Comparison of ENCODE assay signal across 12 cellular contexts in genomic region chr11:47916361-47916841, GRCh38.
DNase-seq lines count a peak whose midpoint lies in the region; ATAC-seq, FAIRE-seq and TF ChIP-seq lines count a peak whose summit lies in the region.
"Had no signal": no experiment of that assay in that cellular context is flagged by ENCODE, and none has a peak within 500 bp of the region (broad histone marks: within the 10 kb centered on the region; RNA-seq: fewer than 3 reads in every experiment).

No MANE protein-coding gene starts in this region.

- POLR2A ChIA-PET in IMR-90 (lab: Charles Lee; ENCODE audit: unreplicated experiment), result no interaction called here

- H3K27ac ChIP-seq in IMR-90 (ENCODE audit: insufficient read depth, low read length) (peak overlapping the region; percentile 26; the same call in 1 of the 2 replicates), stomach (peak overlapping the region in 4 of 5 donors; percentile 62 to 82 (median 70))

- TF ChIP-seq EP300 in stomach (IDR thresholded peaks at IDR 0.05), result no peak

- H3K27me3 ChIP-seq in IMR-90 (ENCODE audit: control insufficient read depth, insufficient read depth, low read length) (no peaks in the 10 kb centered on the region), stomach (no peaks in the 10 kb centered on the region)

- no peak for FAIRE-seq in GM12891 (lab: Jason Lieb, UNC)
- FAIRE-seq: bronchial epithelial cell had no signal

- H3K4me2 ChIP-seq in IMR-90 (ENCODE audit: low read depth, low read length), result no peak overlapping the region

- peaks cover 11% of the 10 kb centered on the region for H3K4me1 ChIP-seq in IMR-90 (ENCODE audit: control insufficient read depth, insufficient read depth, low read length)
- H3K4me1 ChIP-seq in stomach, result peaks cover 16 to 40% (median 27%) of the 10 kb centered on the region in 4 donors

- no peaks in the 10 kb centered on the region for H3K79me1 ChIP-seq in IMR-90 (ENCODE audit: low read depth in 1 of 2, low read length in 2 of 2)

- CTCF ChIA-PET in IMR-90 (lab: Yijun Ruan, JAX), result no interaction called here

- no peak overlapping the region for H3K4me3 ChIP-seq in IMR-90 (ENCODE audit: insufficient read depth, low read depth, low read length)
- H3K4me3 ChIP-seq in stomach, result no peak overlapping the region

- no peak overlapping the region for H3K23ac ChIP-seq in IMR-90 (ENCODE audit: low read depth, low read length)

- H3K56ac ChIP-seq in IMR-90 (ENCODE audit: extremely low read depth, insufficient read depth, low read length), result no peak overlapping the region

- H3K4ac ChIP-seq in IMR-90 (ENCODE audit: low read depth, low read length), result peak overlapping the region; percentile 52

- H3K9ac ChIP-seq in IMR-90 (ENCODE audit: low read depth, low read length), result no peak overlapping the region

- peak overlapping the region; percentile 52 for H4K5ac ChIP-seq in IMR-90 (ENCODE audit: low read depth, low read length)

- in situ Hi-C loops in IMR-90 (cut with MboI; ENCODE audit: low sequenced_read_pairs), result no loop called here

- intact Hi-C loops in IMR-90 (cut with micrococcal nuclease), result loop anchor here (5.0 kb wide), 1 partner anchor 149 kb away; the partner anchor contains the start of gene FNBP4
- intact Hi-C loops in stomach (cut with DNase I; ENCODE audit: low total_unique reads), result no loop called here

- no peak overlapping the region for H2BK5ac ChIP-seq in IMR-90 (ENCODE audit: low read depth, low read length, poor library complexity, severe bottlenecking)

- no peak for TF ChIP-seq CTCF in IMR-90 (conservative IDR thresholded peaks at IDR 0.05; ENCODE audit: low read depth, low read length)
- TF ChIP-seq CTCF in stomach (IDR thresholded peaks at IDR 0.05), result no peak

- no peaks in the 10 kb centered on the region for H3K9me3 ChIP-seq in IMR-90 (ENCODE audit: control insufficient read depth, insufficient read depth, low read length)
- H3K9me3 ChIP-seq in stomach, result no peaks in the 10 kb centered on the region

- dilution Hi-C loops in IMR-90 (cut with HindIII; ENCODE audit: low sequenced_read_pairs, unreplicated experiment), result no loop called here

- peak overlapping the region; percentile 40 for H3K18ac ChIP-seq in IMR-90 (ENCODE audit: low read depth, low read length)

- H4K20me1 ChIP-seq in IMR-90 (ENCODE audit: insufficient read depth, low read length), result no peaks in the 10 kb centered on the region

- DNase-seq in IMR-90 (no peak), astrocyte of the hippocampus (ENCODE audit: low read depth, low spot score) (peak; percentile 61), left lobe of liver (ENCODE audit: low spot score) (no peak), stomach (peak; percentile 72), GM12891 (ENCODE audit: insufficient read length, low spot score) (no peak), NCI-H510A (lab: John Stamatoyannopoulos, UW) (no peak)
- DNase-seq: NCI-H2081 treated with DMSO at 0.1 percent for 48 hours; stimulated activated CD4-positive, alpha-beta T cell treated with anti-CD3 and anti-CD28 coated beads, Interleukin-2, amount 100 ng/mL, for 24 hours; T1000 had no signal

- peak overlapping the region; percentile 15; the same call in 1 of the 3 replicates for H2BK15ac ChIP-seq in IMR-90 (ENCODE audit: low read depth, low read length)

- H3K36me3 ChIP-seq in IMR-90 (ENCODE audit: control insufficient read depth, insufficient read depth, low read length) (no peaks in the 10 kb centered on the region), stomach (no peaks in the 10 kb centered on the region)

- H2AFZ ChIP-seq in IMR-90 (replicated peaks; ENCODE audit: low read length, poor library complexity), result peak overlapping the region; percentile 39

- BruUV-seq in IMR-90 (replicated peaks; lab: Mats Ljungman, UMichigan), result no TSS peak

- H2AK5ac ChIP-seq in IMR-90 (ENCODE audit: low read depth, low read length), result peak overlapping the region; percentile 31; the same call in 1 of the 2 replicates

- H2AK9ac ChIP-seq in IMR-90 (replicated peaks; ENCODE audit: low read depth, low read length, poor library complexity), result no peak overlapping the region

- no peak for TF ChIP-seq RAD21 in IMR-90 (IDR thresholded peaks at IDR 0.05; ENCODE audit: low read length)

- H3K14ac ChIP-seq in IMR-90 (replicated peaks; ENCODE audit: low read depth, low read length), result peak overlapping the region; percentile 42; the same call in 1 of the 2 replicates

- H4K8ac ChIP-seq in IMR-90 (ENCODE audit: low read depth in 2 of 2, low read length in 2 of 2), result peak overlapping the region; percentile 47 to 62; a peak in 3 of 4 replicates

- TF ChIP-seq POLR2A in IMR-90 (IDR thresholded peaks at IDR 0.05; ENCODE audit: low read depth, low read length), result no peak
- no peak for TF ChIP-seq POLR2A in stomach (IDR thresholded peaks at IDR 0.05)
- no peak for TF ChIP-seq POLR2A in GM12891 (IDR thresholded peaks at IDR 0.05; ENCODE audit: low read depth, low read length)

- no peak for ATAC-seq in IMR-90 (ENCODE audit: low read depth)
- ATAC-seq in left lobe of liver, result peak; percentile 26
- ATAC-seq in GM21367 (IDR thresholded peaks at IDR 0.05; ENCODE audit: unreplicated experiment), result no peak
- ATAC-seq in GM21360 (IDR thresholded peaks at IDR 0.05; ENCODE audit: unreplicated experiment), result no peak

- peak overlapping the region; percentile 30; the same call in 1 of the 2 replicates for H2BK20ac ChIP-seq in IMR-90 (ENCODE audit: low read depth, low read length)

- no CpG with 5 or more reads among the region's 9 CpGs for WGBS in IMR-90 (ENCODE audit: extremely low coverage in 2 of 2, insufficient read length in 1 of 2), 2 experiments
- 34 to 53% (median 44%) methylated on average over 9 of the region's 9 CpGs for WGBS in stomach, 5 donors

- peak overlapping the region; percentile 28 for H2BK120ac ChIP-seq in IMR-90 (ENCODE audit: low read depth, low read length)

- H4K91ac ChIP-seq in IMR-90 (ENCODE audit: insufficient read depth, low read depth, low read length), result peak overlapping the region; percentile 57

- H3K9me1 ChIP-seq in IMR-90 (ENCODE audit: insufficient read depth, low read length), result peaks cover 6% of the 10 kb centered on the region

TF ChIP-seq in IMR-90, 13 proteins besides CTCF, POLR2A, EP300 and RAD21 (continues in another document):
- no peak for TF ChIP-seq MAZ (IDR thresholded peaks at IDR 0.05; ENCODE audit: borderline replicate concordance, low read depth, low read length)
- no peak for TF ChIP-seq MXI1 (IDR thresholded peaks at IDR 0.05; ENCODE audit: borderline replicate concordance, low read depth, low read length)
- TF ChIP-seq RFX5 (IDR thresholded peaks at IDR 0.05; ENCODE audit: low read depth, low read length), result no peak
- TF ChIP-seq ELK1 (IDR thresholded peaks at IDR 0.05; ENCODE audit: borderline replicate concordance, low read depth, low read length), result no peak
- no peak for TF ChIP-seq BHLHE40 (IDR thresholded peaks at IDR 0.05; ENCODE audit: low read depth, low read length)
- TF ChIP-seq FOS (IDR thresholded peaks at IDR 0.05; ENCODE audit: low read depth, low read length), result no peak
- TF ChIP-seq CEBPB (IDR thresholded peaks at IDR 0.05; ENCODE audit: low read depth, low read length), result no peak
- no peak for TF ChIP-seq MAFK (IDR thresholded peaks at IDR 0.05; ENCODE audit: low read depth, low read length)
- TF ChIP-seq CHD1 (IDR thresholded peaks at IDR 0.05; ENCODE audit: low read depth, low read length), result no peak
- no peak for TF ChIP-seq RCOR1 (IDR thresholded peaks at IDR 0.05; ENCODE audit: insufficient replicate concordance, low read length)

TF ChIP-seq in GM12891, 5 proteins besides CTCF, POLR2A, EP300 and RAD21:
- TF ChIP-seq TAF1 (IDR thresholded peaks at IDR 0.05; ENCODE audit: low read depth, low read length) (no peak), PAX5 (IDR thresholded peaks at IDR 0.05; ENCODE audit: insufficient read depth, low read length, severe bottlenecking) (no peak), POLR2AphosphoS5 (IDR thresholded peaks at IDR 0.05; ENCODE audit: low read depth, low read length) (no peak), SPI1 (IDR thresholded peaks at IDR 0.05; ENCODE audit: low read depth, low read length) (no peak), POU2F2 (IDR thresholded peaks at IDR 0.05; ENCODE audit: low read depth, low read length) (no peak)

Comparison
In these comparisons a context has a peak if more than half of its experiments do, and no peak if none do; other contexts are left out.
1. DNase-seq: peak in astrocyte of the hippocampus (single experiment) and stomach (single experiment); none in IMR-90 (single experiment), left lobe of liver (single experiment), GM12891 (single experiment) and NCI-H510A (single experiment).